Comparison of ENCODE assay signal across 9 cellular contexts in the genomic region with DNA sequence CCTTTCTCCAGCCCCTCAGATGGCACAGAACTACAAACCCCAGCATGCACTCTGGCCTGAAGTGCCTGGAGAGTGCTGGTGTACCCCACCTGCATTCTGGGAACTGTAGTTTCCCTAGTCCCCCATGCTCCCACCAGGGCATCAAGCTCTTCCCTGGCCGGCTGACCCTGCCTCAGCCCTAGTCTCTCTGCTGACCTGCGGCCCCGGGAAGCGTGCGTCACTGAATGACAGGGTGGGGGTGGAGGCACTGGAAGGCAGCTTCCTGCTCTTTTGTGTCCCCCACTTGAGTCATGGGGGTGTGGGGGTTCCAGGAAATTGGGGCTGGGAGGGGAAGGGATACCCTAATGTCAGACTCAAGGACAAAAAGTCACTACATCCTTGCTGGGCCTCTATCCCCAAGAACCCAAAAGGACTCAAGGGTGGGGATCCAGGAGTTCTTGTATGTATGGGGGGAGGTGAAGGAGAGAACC. TPM values are rescaled to one million over a fixed set of nuclear protein-coding genes. Genes with fewer than 3 reads are reported as not detected.
DNase-seq lines count a peak whose midpoint lies in the region; ATAC-seq, FAIRE-seq and TF ChIP-seq lines count a peak whose summit lies in the region.
"Had no signal": no experiment of that assay in that cellular context is flagged by ENCODE, and none has a peak within 500 bp of the region (broad histone marks: within the 10 kb centered on the region; RNA-seq: fewer than 3 reads in every experiment).

No MANE protein-coding gene starts in this region.

- no peaks in the 10 kb centered on the region; the same call in 1 of the 2 replicates for H3K4me1 ChIP-seq in GM12878 (ENCODE audit: control insufficient read depth, insufficient read depth, low read length)
- H3K4me1 ChIP-seq in PC-9 (replicated peaks; ENCODE audit: insufficient read depth), result no peaks in the 10 kb centered on the region

- peak overlapping the region; percentile 87 for H3K27ac Mint-ChIP-seq in neural crest cell (ENCODE audit: unreplicated experiment)

- CTCF ChIA-PET in GM12878 (lab: Yijun Ruan, JAX), result interaction anchor here (1.5 kb wide), 1 partner anchor 17 kb away, joined by 6 read pairs; no protein-coding TSS in a partner anchor
- CTCF ChIA-PET in PC-9 (lab: Charles Lee), result no interaction called here

- POLR2A ChIA-PET in GM12878 (lab: Charles Lee) (no interaction called here), PC-9 (lab: Charles Lee; ENCODE audit: unreplicated experiment) (no interaction called here)

- H3K79me2 ChIP-seq in GM12878 (ENCODE audit: control insufficient read depth, insufficient read depth, low read length), result no peaks in the 10 kb centered on the region
- no peaks in the 10 kb centered on the region for H3K79me2 ChIP-seq in PC-9 (ENCODE audit: low read depth)

- peak overlapping the region; percentile 25 for H3K4me3 Mint-ChIP-seq in neural crest cell
- H3K4me3 Mint-ChIP-seq: brain had no signal

- H3K9ac ChIP-seq in GM12878 (ENCODE audit: control insufficient read depth, insufficient read depth, low read length), result no peak overlapping the region

- intact Hi-C loops in GM12878 (cut with micrococcal nuclease; ENCODE audit: unreplicated experiment), result no loop called here
- intact Hi-C loops in PC-9 (cut with micrococcal nuclease; ENCODE audit: unreplicated experiment), result no loop called here

- H3K4me3 ChIP-seq in GM12878 (no peak overlapping the region), PC-9 (no peak overlapping the region)

- WGBS in GM12878 (ENCODE audit: insufficient coverage, insufficient replicate concordance, low lambda C conversion rate, missing lambda C conversion rate), result 52% methylated on average over 5 of the region's 5 CpGs

- no TSS peak for BruUV-seq in GM12878 (replicated peaks; lab: Mats Ljungman, UMichigan)
- no TSS peak for BruUV-seq in PC-9 (replicated peaks; lab: Mats Ljungman, UMichigan)

- H4K20me1 ChIP-seq in GM12878 (ENCODE audit: control insufficient read depth, insufficient read depth) (no peaks in the 10 kb centered on the region), PC-9 (ENCODE audit: insufficient read depth) (no peaks in the 10 kb centered on the region)

- DNase-seq in GM12878 (ENCODE audit: low read depth, low spot score) (no peak), neural crest cell (ENCODE audit: low read depth, low spot score) (peak; percentile 68), SW480 (ENCODE audit: low spot score) (no peak), PC-9 (no peak), COLO829 (ENCODE audit: low spot score) (no peak), frontal cortex (ENCODE audit: low spot score in 2 of 2) (no peak)

- peaks cover 43% of the 10 kb centered on the region for H3K4me1 Mint-ChIP-seq in neural crest cell

- H3K27ac ChIP-seq in GM12878 (ENCODE audit: control insufficient read depth, insufficient read depth) (no peak overlapping the region), PC-9 (no peak overlapping the region)

- H3K9me3 ChIP-seq in GM12878 (replicated peaks; ENCODE audit: control insufficient read depth, insufficient read depth, low read length) (no peaks in the 10 kb centered on the region; the same call in 2 of the 3 replicates), PC-9 (ENCODE audit: insufficient read depth, low read depth) (peaks cover 20% of the 10 kb centered on the region; the same call in 1 of the 2 replicates)

- H2AFZ ChIP-seq in GM12878 (ENCODE audit: control insufficient read depth, low read depth, low read length) (no peak overlapping the region), PC-9 (no peak overlapping the region)

- ATAC-seq in GM18870 (IDR thresholded peaks at IDR 0.05; ENCODE audit: unreplicated experiment) (peak; percentile 50), HG03354 (IDR thresholded peaks at IDR 0.05; ENCODE audit: poor library complexity, severe bottlenecking, unreplicated experiment) (peak; percentile 66), GM12878 (peak; percentile 83)

- peaks cover 8% of the 10 kb centered on the region; the same call in 1 of the 2 replicates for H3F3A ChIP-seq in PC-9 (ENCODE audit: insufficient read depth, low read depth)

- H3K9me2 ChIP-seq in PC-9 (ENCODE audit: insufficient read depth), result no peaks in the 10 kb centered on the region

- in situ Hi-C loops in GM12878 (cut with MboI), result no loop called here

- no peak for TF ChIP-seq EP300 in GM12878 (IDR thresholded peaks at IDR 0.05; ENCODE audit: borderline replicate concordance in 1 of 2, control insufficient read depth in 1 of 2, low read depth in 2 of 2, low read length in 2 of 2)

- H3K27me3 ChIP-seq in GM12878 (replicated peaks in 1 of 2; ENCODE audit: control insufficient read depth in 2 of 2, insufficient read depth in 2 of 2, low read length in 1 of 2) (peaks cover 0 to 1% of the 10 kb centered on the region in 2 experiments; a peak in 1 of 4 replicates), PC-9 (ENCODE audit: insufficient read depth, low read depth) (peaks cover 6% of the 10 kb centered on the region; the same call in 1 of the 2 replicates)

- SMC1A ChIA-PET in GM12878 (lab: Charles Lee; ENCODE audit: uncharacterized antibody, unreplicated experiment), result no interaction called here

- no peak for FAIRE-seq in GM12878 (lab: Jason Lieb, UNC)
- FAIRE-seq in frontal cortex (lab: Jason Lieb, UNC), result no peak

- TF ChIP-seq RAD21 in GM12878 (IDR thresholded peaks at IDR 0.05; ENCODE audit: insufficient read depth, low read depth, low read length), result no peak

- H3K27me3 Mint-ChIP-seq in neural crest cell (ENCODE audit: low read depth), result no peaks in the 10 kb centered on the region

- no peak for TF ChIP-seq POLR2A in GM12878 (IDR thresholded peaks at IDR 0.05; ENCODE audit: low read depth, low read length)

- H3K36me3 ChIP-seq in GM12878 (ENCODE audit: control insufficient read depth in 2 of 2, insufficient read depth in 2 of 2, low read length in 1 of 2) (no peaks in the 10 kb centered on the region), PC-9 (ENCODE audit: low read depth) (no peaks in the 10 kb centered on the region)

- TF ChIP-seq CTCF in GM12878 (IDR thresholded peaks at IDR 0.05 in 2 of 3, conservative IDR thresholded peaks at IDR 0.05 in 1 of 3; ENCODE audit: control insufficient read depth in 2 of 3, extremely low read depth in 1 of 3, insufficient read depth in 1 of 3, low read depth in 3 of 3, low read length in 3 of 3) (no peak), neural crest cell (conservative IDR thresholded peaks at IDR 0.05) (no peak), PC-9 (conservative IDR thresholded peaks at IDR 0.05) (no peak)

- RAD21 ChIA-PET in GM12878 (lab: Charles Lee; ENCODE audit: unreplicated experiment), result interaction anchor here (0.7 to 1.5 kb wide), 2 partner anchors 9 to 100 kb away, joined by 3 to 4 read pairs; no protein-coding TSS in a partner anchor

- H3K4me2 ChIP-seq in GM12878 (ENCODE audit: control insufficient read depth, insufficient read depth) (no peak overlapping the region), PC-9 (no peak overlapping the region)

- no peaks in the 10 kb centered on the region for H3K36me3 Mint-ChIP-seq in neural crest cell (ENCODE audit: low read depth)
- H3K36me3 Mint-ChIP-seq: brain had no signal

- H3K9me3 Mint-ChIP-seq in neural crest cell, result no peaks in the 10 kb centered on the region

RNA-seq across cellular contexts. Expression of gene NOS3, which starts 2.1 kb away (rescaled TPM):
- total RNA-seq in GM12878 (2013; cell fraction: nucleolus; rRNA removed), result 3.4 and 7.9 TPM in 2 replicates
- total RNA-seq in GM12878 (2014; rRNA removed) (0.06 and 0.16 TPM in 2 replicates), GM12878 (2014; rRNA removed; fragmentation: Illumina TruSeq; extraction: Trizol) (0.05 and 0.09 TPM in 2 replicates), GM12878 (2021) (0.32 and 0.92 TPM in 2 replicates), neural crest cell (6.1 and 7.4 TPM in 2 replicates), PC-9 (2021) (1.8 and 3.2 TPM in 2 replicates), frontal cortex (0.82 TPM)
- not detected for polyA plus RNA-seq in GM12878 (2011; ENCODE audit: low read depth)
- polyA plus RNA-seq in GM12878 (2011; rRNA removed) (0.30 and 0.42 TPM in 2 replicates), GM12878 (2014; fragmentation: Illumina TruSeq; extraction: Trizol) (0.06 TPM in 1 of 2 replicates, not detected in the other), GM12878 (2014; fragmentation: Nextera tagmentation; extraction: Ambion mirVana) (not detected), GM12878 (2014; rRNA removed) (0.33 and 0.56 TPM in 2 replicates), GM12878 (2016; fragmentation: Nextera tagmentation; extraction: Ambion mirVana) (under 1 TPM in 1 of 2 experiments, not detected in 1; 0.70 TPM)
- 1.1 and 1.4 TPM in 2 replicates for polyA plus RNA-seq in GM12878 (2011; cell fraction: cytosol; rRNA removed)
- 1.9 and 2.4 TPM in 2 replicates for polyA plus RNA-seq in GM12878 (2011; cell fraction: nucleus; rRNA removed)
- polyA plus RNA-seq in GM12878 (2012), result 0.11 and 0.32 TPM in 2 replicates
- polyA minus RNA-seq in GM12878 (2011; rRNA and poly(A)+ RNA removed), result 1.2 and 2.5 TPM in 2 replicates
- 1.1 and 1.5 TPM in 2 replicates for polyA minus RNA-seq in GM12878 (2011; cell fraction: cytosol; rRNA and poly(A)+ RNA removed)
- polyA minus RNA-seq in GM12878 (2011; cell fraction: nucleus; rRNA and poly(A)+ RNA removed), result 0.12 and 1.1 TPM in 2 replicates

RNA-seq across cellular contexts. Expression of gene KCNH2, which starts 14.7 kb away (rescaled TPM):
- total RNA-seq in GM12878 (2013; cell fraction: nucleolus; rRNA removed), result 0.29 and 0.37 TPM in 2 replicates
- total RNA-seq in GM12878 (2014; rRNA removed) (not detected in 2 replicates), GM12878 (2014; rRNA removed; fragmentation: Illumina TruSeq; extraction: Trizol) (not detected in 2 replicates), GM12878 (2021) (0.18 and 0.19 TPM in 2 replicates), neural crest cell (10.7 and 12.4 TPM in 2 replicates), PC-9 (2021) (1.5 and 1.6 TPM in 2 replicates), frontal cortex (6.1 TPM)
- not detected for polyA plus RNA-seq in GM12878 (2011; ENCODE audit: low read depth)
- polyA plus RNA-seq in GM12878 (2011; rRNA removed) (0.10 and 0.24 TPM in 2 replicates), GM12878 (2014; fragmentation: Illumina TruSeq; extraction: Trizol) (not detected in 2 replicates), GM12878 (2014; fragmentation: Nextera tagmentation; extraction: Ambion mirVana) (under 1 TPM in 1 of 2 experiments, not detected in 1; 0.04 TPM), GM12878 (2014; rRNA removed) (0.03 and 0.15 TPM in 2 replicates), GM12878 (2016; fragmentation: Nextera tagmentation; extraction: Ambion mirVana) (not detected)
- polyA plus RNA-seq in GM12878 (2011; cell fraction: cytosol; rRNA removed), result 0.30 and 0.33 TPM in 2 replicates
- 0.78 and 0.82 TPM in 2 replicates for polyA plus RNA-seq in GM12878 (2011; cell fraction: nucleus; rRNA removed)
- polyA plus RNA-seq in GM12878 (2012), result 0.08 TPM in 2 replicates
- polyA minus RNA-seq in GM12878 (2011; rRNA and poly(A)+ RNA removed), result 0.37 and 0.88 TPM in 2 replicates
- 0.31 and 0.53 TPM in 2 replicates for polyA minus RNA-seq in GM12878 (2011; cell fraction: cytosol; rRNA and poly(A)+ RNA removed)
- polyA minus RNA-seq in GM12878 (2011; cell fraction: nucleus; rRNA and poly(A)+ RNA removed), result 0.12 and 0.19 TPM in 2 replicates

RNA-seq across cellular contexts. Expression of gene ATG9B, which starts 31.4 kb away (rescaled TPM):
- 0.22 and 0.67 TPM in 2 replicates for total RNA-seq in GM12878 (2013; cell fraction: nucleolus; rRNA removed)
- 0.05 TPM in 1 of 2 replicates, not detected in the other for total RNA-seq in GM12878 (2014; rRNA removed)
- 0.09 TPM in 1 of 2 replicates, not detected in the other for total RNA-seq in GM12878 (2014; rRNA removed; fragmentation: Illumina TruSeq; extraction: Trizol)
- total RNA-seq in GM12878 (2021), result 0.36 and 0.48 TPM in 2 replicates
- polyA plus RNA-seq in GM12878 (2011; ENCODE audit: low read depth), result 0.17 TPM
- 0.01 and 0.13 TPM in 2 replicates for polyA plus RNA-seq in GM12878 (2011; rRNA removed)
- 0.07 and 0.17 TPM in 2 replicates for polyA plus RNA-seq in GM12878 (2011; cell fraction: cytosol; rRNA removed)
- 0.63 and 1.2 TPM in 2 replicates for polyA plus RNA-seq in GM12878 (2011; cell fraction: nucleus; rRNA removed)
- 0.64 and 0.83 TPM in 2 replicates for polyA plus RNA-seq in GM12878 (2012)
- polyA plus RNA-seq in GM12878 (2014; fragmentation: Illumina TruSeq; extraction: Trizol), result 0.12 TPM in 1 of 2 replicates, not detected in the other
- polyA plus RNA-seq in GM12878 (2014; fragmentation: Nextera tagmentation; extraction: Ambion mirVana), result under 1 TPM in 1 of 2 experiments, not detected in 1; 0.04 TPM
- 0.13 and 0.62 TPM in 2 replicates for polyA plus RNA-seq in GM12878 (2014; rRNA removed)
- under 1 TPM; 0.24 to 0.83 TPM for polyA plus RNA-seq in GM12878 (2016; fragmentation: Nextera tagmentation; extraction: Ambion mirVana)
- 0.10 TPM in 1 of 2 replicates, not detected in the other for polyA minus RNA-seq in GM12878 (2011; rRNA and poly(A)+ RNA removed)
- not detected in 2 replicates for polyA minus RNA-seq in GM12878 (2011; cell fraction: cytosol; rRNA and poly(A)+ RNA removed)
- 0.12 TPM in 1 of 2 replicates, not detected in the other for polyA minus RNA-seq in GM12878 (2011; cell fraction: nucleus; rRNA and poly(A)+ RNA removed)
- total RNA-seq in neural crest cell, result 8.0 and 9.2 TPM in 2 replicates
- total RNA-seq in PC-9 (2021), result 9.7 and 13.7 TPM in 2 replicates
- 2.4 TPM for total RNA-seq in frontal cortex

RNA-seq across cellular contexts. Expression of gene ABCB8, which starts 35.4 kb away (rescaled TPM):
- total RNA-seq in GM12878 (2013; cell fraction: nucleolus; rRNA removed), result 46.2 and 58.1 TPM in 2 replicates
- total RNA-seq in GM12878 (2014; rRNA removed), result 26.3 and 27.4 TPM in 2 replicates
- total RNA-seq in GM12878 (2014; rRNA removed; fragmentation: Illumina TruSeq; extraction: Trizol), result 9.1 and 10.8 TPM in 2 replicates
- total RNA-seq in GM12878 (2021), result 30.6 and 34.7 TPM in 2 replicates
- polyA plus RNA-seq in GM12878 (2011; ENCODE audit: low read depth), result 5.0 TPM
- 3.8 and 9.6 TPM in 2 replicates for polyA plus RNA-seq in GM12878 (2011; rRNA removed)
- 16.5 and 21.4 TPM in 2 replicates for polyA plus RNA-seq in GM12878 (2011; cell fraction: cytosol; rRNA removed)
- 60.0 and 60.7 TPM in 2 replicates for polyA plus RNA-seq in GM12878 (2011; cell fraction: nucleus; rRNA removed)
- 13.0 and 13.2 TPM in 2 replicates for polyA plus RNA-seq in GM12878 (2012)
- 4.7 and 11.5 TPM in 2 replicates for polyA plus RNA-seq in GM12878 (2014; fragmentation: Illumina TruSeq; extraction: Trizol)
- 1 to 10 TPM in 1 of 2 experiments, under 1 TPM in 1; 0.77 to 1.2 TPM for polyA plus RNA-seq in GM12878 (2014; fragmentation: Nextera tagmentation; extraction: Ambion mirVana)
- 24.7 and 27.3 TPM in 2 replicates for polyA plus RNA-seq in GM12878 (2014; rRNA removed)
- polyA plus RNA-seq in GM12878 (2016; fragmentation: Nextera tagmentation; extraction: Ambion mirVana), result 10 to 100 TPM; 30.5 to 34.8 TPM
- 15.9 and 30.2 TPM in 2 replicates for polyA minus RNA-seq in GM12878 (2011; rRNA and poly(A)+ RNA removed)
- polyA minus RNA-seq in GM12878 (2011; cell fraction: cytosol; rRNA and poly(A)+ RNA removed), result 14.3 and 15.0 TPM in 2 replicates
- polyA minus RNA-seq in GM12878 (2011; cell fraction: nucleus; rRNA and poly(A)+ RNA removed), result 16.9 and 33.6 TPM in 2 replicates
- 42.3 and 43.5 TPM in 2 replicates for total RNA-seq in neural crest cell
- 51.8 and 61.9 TPM in 2 replicates for total RNA-seq in PC-9 (2021)
- 22.8 TPM for total RNA-seq in frontal cortex

RNA-seq across cellular contexts. Expression of gene ASIC3, which starts 55.5 kb away (rescaled TPM):
- total RNA-seq in GM12878 (2013; cell fraction: nucleolus; rRNA removed), result 2.0 and 2.2 TPM in 2 replicates
- total RNA-seq in GM12878 (2014; rRNA removed), result 0.16 TPM in 1 of 2 replicates, not detected in the other
- total RNA-seq in GM12878 (2014; rRNA removed; fragmentation: Illumina TruSeq; extraction: Trizol), result 0.51 TPM in 1 of 2 replicates, not detected in the other
- 1.0 and 1.5 TPM in 2 replicates for total RNA-seq in GM12878 (2021)
- polyA plus RNA-seq in GM12878 (2011; ENCODE audit: low read depth), result 0.13 TPM
- 0.07 and 0.09 TPM in 2 replicates for polyA plus RNA-seq in GM12878 (2011; rRNA removed)
- 0.09 and 0.15 TPM in 2 replicates for polyA plus RNA-seq in GM12878 (2011; cell fraction: cytosol; rRNA removed)
- 1.3 and 1.9 TPM in 2 replicates for polyA plus RNA-seq in GM12878 (2011; cell fraction: nucleus; rRNA removed)
- 1.6 and 1.8 TPM in 2 replicates for polyA plus RNA-seq in GM12878 (2012)
- polyA plus RNA-seq in GM12878 (2014; fragmentation: Illumina TruSeq; extraction: Trizol), result 0.47 TPM in 1 of 2 replicates, not detected in the other
- not detected for polyA plus RNA-seq in GM12878 (2014; fragmentation: Nextera tagmentation; extraction: Ambion mirVana)
- polyA plus RNA-seq in GM12878 (2014; rRNA removed), result 0.55 and 1.4 TPM in 2 replicates
- under 1 TPM; 0.24 to 0.40 TPM for polyA plus RNA-seq in GM12878 (2016; fragmentation: Nextera tagmentation; extraction: Ambion mirVana)
- not detected in 2 replicates for polyA minus RNA-seq in GM12878 (2011; rRNA and poly(A)+ RNA removed)
- not detected in 2 replicates for polyA minus RNA-seq in GM12878 (2011; cell fraction: cytosol; rRNA and poly(A)+ RNA removed)
- polyA minus RNA-seq in GM12878 (2011; cell fraction: nucleus; rRNA and poly(A)+ RNA removed), result 0.24 and 0.48 TPM in 2 replicates
- 4.7 and 6.0 TPM in 2 replicates for total RNA-seq in neural crest cell
- total RNA-seq in PC-9 (2021), result 7.6 and 10.5 TPM in 2 replicates
- 0.82 TPM for total RNA-seq in frontal cortex
